Comparison of ENCODE assay signal across 10 cellular contexts in genomic region chr11:34346551-34346950, GRCh38. TPM values are rescaled to one million over a fixed set of nuclear protein-coding genes. Genes with fewer than 3 reads are reported as not detected.
DNase-seq lines count a peak whose midpoint lies in the region; ATAC-seq, FAIRE-seq and TF ChIP-seq lines count a peak whose summit lies in the region.
"Had no signal": no experiment of that assay in that cellular context is flagged by ENCODE, and none has a peak within 500 bp of the region (broad histone marks: within the 10 kb centered on the region; RNA-seq: fewer than 3 reads in every experiment).

No MANE protein-coding gene starts in this region.

- H3K36me3 Mint-ChIP-seq in nephron (ENCODE audit: low read depth) = no peaks in the 10 kb centered on the region
- no peaks in the 10 kb centered on the region for H3K36me3 Mint-ChIP-seq in activated CD4-positive, alpha-beta memory T cell treated with anti-CD3 and anti-CD28 coated beads for 36 hours

- POLR2A ChIA-PET in A549 (lab: Yijun Ruan, JAX) (interaction anchor here (1.3 to 5.7 kb wide), 3 partner anchors 10 to 172 kb away, joined by 4 to 58 read pairs (median 16); partner anchors contain the start of gene ABTB2), RWPE1 (lab: Yijun Ruan, JAX; ENCODE audit: low non-redundant PET) (no interaction called here)
- POLR2A ChIA-PET in activated CD4-positive, alpha-beta memory T cell treated with anti-CD3 and anti-CD28 coated beads for 36 hours (lab: Charles Lee) = no interaction called here

- peak overlapping the region; percentile 80 to 90 (median 81) for H3K27ac Mint-ChIP-seq in nephron
- no peak overlapping the region for H3K27ac Mint-ChIP-seq in activated CD4-positive, alpha-beta memory T cell treated with anti-CD3 and anti-CD28 coated beads for 36 hours
- H3K27ac Mint-ChIP-seq: activated T-helper 17 cell treated with anti-CD3 and anti-CD28 coated beads, Interleukin-2, amount 50 U/mL, for 72 hours had no signal

- DNase-seq in A549 (ENCODE audit: low read depth in 1 of 2, low spot score in 1 of 2) = peak; percentile 71 to 78
- DNase-seq in RWPE1 (ENCODE audit: low spot score) = peak; percentile 57
- peak; percentile 54 for DNase-seq in fibroblast of mammary gland (ENCODE audit: low read depth)
- DNase-seq in activated CD4-positive, alpha-beta memory T cell treated with anti-CD3 and anti-CD28 coated beads for 36 hours = no peak
- no peak for DNase-seq in NCI-H1092 treated with DMSO at 0.1 percent for 48 hours (lab: John Stamatoyannopoulos, UW)
- DNase-seq in central memory CD4-positive, alpha-beta T cell = no peak
- DNase-seq: effector memory CD8-positive, alpha-beta T cell had no signal

- ATAC-seq in A549 = peak; percentile 27 to 50; a peak in 4 of 6 replicates
- no peak for ATAC-seq in HG02588 (IDR thresholded peaks at IDR 0.05; ENCODE audit: unreplicated experiment)
- ATAC-seq: activated T-helper 17 cell treated with anti-CD3 and anti-CD28 coated beads, Interleukin-2, amount 50 U/mL, for 72 hours; effector memory CD8-positive, alpha-beta T cell had no signal

- H3K27ac ChIP-seq in A549 (peak overlapping the region; percentile 88 to 89), RWPE1 (peak overlapping the region; percentile 75)

- H3K9me3 ChIP-seq in A549 = no peaks in the 10 kb centered on the region

- TF ChIP-seq EP300 in A549 (IDR thresholded peaks at IDR 0.05) = peak; percentile 67 to 72; a peak in 3 of 5 replicates

- 12% methylated on average over 6 of the region's 6 CpGs for WGBS in A549 (ENCODE audit: missing lambda C conversion rate)

- intact Hi-C loops in activated CD4-positive, alpha-beta memory T cell treated with anti-CD3 and anti-CD28 coated beads for 36 hours (cut with micrococcal nuclease) = no loop called here

- no peak for TF ChIP-seq CTCF in A549 (IDR thresholded peaks at IDR 0.05)
- TF ChIP-seq CTCF in RWPE1 (conservative IDR thresholded peaks at IDR 0.05; ENCODE audit: low read depth) = no peak
- TF ChIP-seq CTCF in fibroblast of mammary gland (conservative IDR thresholded peaks at IDR 0.05; ENCODE audit: control insufficient read depth, insufficient read depth, low read depth, low read length) = no peak
- no peak for TF ChIP-seq CTCF in nephron (IDR thresholded peaks at IDR 0.05; ENCODE audit: unreplicated experiment in 3 of 3)

- no peaks in the 10 kb centered on the region for H3K9me3 Mint-ChIP-seq in nephron
- no peaks in the 10 kb centered on the region for H3K9me3 Mint-ChIP-seq in activated CD4-positive, alpha-beta memory T cell treated with anti-CD3 and anti-CD28 coated beads for 36 hours
- H3K9me3 Mint-ChIP-seq: activated T-helper 17 cell treated with anti-CD3 and anti-CD28 coated beads, Interleukin-2, amount 50 U/mL, for 72 hours; effector memory CD8-positive, alpha-beta T cell had no signal

- 0 out of 5 replicates have a peak, but pooled peaks have one; percentile 3 to 25 for TF ChIP-seq RAD21 in A549 (conservative IDR thresholded peaks at IDR 0.05 in 1 of 2, IDR thresholded peaks at IDR 0.05 in 1 of 2)

- H3K4me1 ChIP-seq in A549 = peaks cover 100% of the 10 kb centered on the region

- peaks cover 83% of the 10 kb centered on the region for H3K4me1 Mint-ChIP-seq in nephron
- H3K4me1 Mint-ChIP-seq in activated CD4-positive, alpha-beta memory T cell treated with anti-CD3 and anti-CD28 coated beads for 36 hours (ENCODE audit: low read depth) = no peaks in the 10 kb centered on the region
- H3K4me1 Mint-ChIP-seq: activated T-helper 17 cell treated with anti-CD3 and anti-CD28 coated beads, Interleukin-2, amount 50 U/mL, for 72 hours had no signal

- CTCF ChIA-PET in A549 (lab: Yijun Ruan, JAX) (interaction anchor here (0.7 to 10.3 kb wide), 11 partner anchors 10 to 489 kb away, joined by 3 to 113 read pairs (median 4); partner anchors contain the start of gene ABTB2), RWPE1 (lab: Yijun Ruan, JAX) (interaction anchor here (2.9 kb wide), 1 partner anchor 172 kb away, joined by 18 read pairs; no protein-coding TSS in a partner anchor)
- CTCF ChIA-PET in activated CD4-positive, alpha-beta memory T cell treated with anti-CD3 and anti-CD28 coated beads for 36 hours (lab: Charles Lee) = interaction anchor here (0.9 to 3.4 kb wide), 3 partner anchors 8 to 172 kb away, joined by 3 to 14 read pairs (median 3); no protein-coding TSS in a partner anchor

- FAIRE-seq in A549 (lab: Jason Lieb, UNC) = no peak

- no peak for TF ChIP-seq POLR2A in A549 (IDR thresholded peaks at IDR 0.05; ENCODE audit: low read length)

- peak overlapping the region; percentile 90 for H3K4me2 ChIP-seq in A549

- peak overlapping the region in 1 of 3 experiments; percentile 43 for H3K4me3 Mint-ChIP-seq in nephron
- H3K4me3 Mint-ChIP-seq in activated CD4-positive, alpha-beta memory T cell treated with anti-CD3 and anti-CD28 coated beads for 36 hours = no peak overlapping the region
- H3K4me3 Mint-ChIP-seq: activated T-helper 17 cell treated with anti-CD3 and anti-CD28 coated beads, Interleukin-2, amount 50 U/mL, for 72 hours; effector memory CD8-positive, alpha-beta T cell had no signal

- H3K27me3 Mint-ChIP-seq in nephron (ENCODE audit: low read depth) = peaks cover 24% of the 10 kb centered on the region
- H3K27me3 Mint-ChIP-seq in activated CD4-positive, alpha-beta memory T cell treated with anti-CD3 and anti-CD28 coated beads for 36 hours = peaks cover 3% of the 10 kb centered on the region

- 0 out of 3 replicates have a peak overlapping the region, but pooled peaks have one; percentile 21 for H3K4me3 ChIP-seq in A549
- H3K4me3 ChIP-seq in fibroblast of mammary gland (ENCODE audit: control insufficient read depth, low read depth, low read length) = no peak overlapping the region

TF ChIP-seq in A549, 52 proteins besides CTCF, POLR2A, EP300 and RAD21:
- TF ChIP-seq MAX (IDR thresholded peaks at IDR 0.05) (peak; percentile 49), RFX5 (IDR thresholded peaks at IDR 0.05) (no peak), CEBPB (IDR thresholded peaks at IDR 0.05) (peak in 1 of 2 experiments; percentile 57; a peak in 1 of 4 replicates), GATA3 (IDR thresholded peaks at IDR 0.05; ENCODE audit: borderline replicate concordance) (peak; percentile 88), BCL3 (IDR thresholded peaks at IDR 0.05) (peak; percentile 40; the same call in 1 of the 3 replicates), JUN (IDR thresholded peaks at IDR 0.05) (peak; percentile 69 to 81; a peak in 4 of 5 replicates), EHF (CRISPR knock-in tag; IDR thresholded peaks at IDR 0.05) (no peak), ESRRA (IDR thresholded peaks at IDR 0.05; ENCODE audit: borderline replicate concordance, low read length) (peak; percentile 31; the same call in 1 of the 2 replicates), CBX2 (IDR thresholded peaks at IDR 0.05; ENCODE audit: borderline replicate concordance, low read depth) (no peak), FOSB (CRISPR knock-in tag; IDR thresholded peaks at IDR 0.05) (no peak), FOSL2 (IDR thresholded peaks at IDR 0.05) (peak; percentile 66; the same call in 1 of the 2 replicates), FOSL2 (CRISPR knock-in tag; IDR thresholded peaks at IDR 0.05) (peak; percentile 63), SMC3 (IDR thresholded peaks at IDR 0.05) (peak; percentile 18; the same call in 1 of the 3 replicates), JUNB (IDR thresholded peaks at IDR 0.05) (peak; percentile 86), FOXS1 (CRISPR knock-in tag; IDR thresholded peaks at IDR 0.05) (no peak)

RNA-seq across cellular contexts. Expression of gene ABTB2, which starts 11.3 kb away (rescaled TPM):
- polyA plus RNA-seq in A549 (2011; rRNA removed) = 8.9 and 10.3 TPM in 2 replicates
- 15.1 and 21.8 TPM in 2 replicates for polyA plus RNA-seq in A549 (2012; cell fraction: cytosol; rRNA removed)
- 41.6 and 47.3 TPM in 2 replicates for polyA plus RNA-seq in A549 (2012; cell fraction: nucleus; rRNA removed)
- 14.4 to 18.3 TPM (median 15.4 TPM) in 3 replicates for polyA plus RNA-seq in A549 (2017; fragmentation: RNase III; extraction: RNeasy Plus Mini Kit Qiagen cat#74134 plus additional on column Dnase treatment)
- 7.6 and 9.1 TPM in 2 replicates for polyA minus RNA-seq in A549 (2011; rRNA and poly(A)+ RNA removed)
- total RNA-seq in activated CD4-positive, alpha-beta memory T cell treated with anti-CD3 and anti-CD28 coated beads for 36 hours = 1 to 10 TPM; 1.8 to 1.9 TPM

Comparison
In these comparisons a context has a peak if more than half of its experiments do, and no peak if none do; other contexts are left out.
1. DNase-seq: peak in A549 (2 of 2), RWPE1 (single experiment) and fibroblast of mammary gland (single experiment); none in activated CD4-positive, alpha-beta memory T cell treated with anti-CD3 and anti-CD28 coated beads for 36 hours (single experiment), NCI-H1092 treated with DMSO at 0.1 percent for 48 hours (single experiment) and central memory CD4-positive, alpha-beta T cell (single experiment).